ENCODE assay signal across 4 cellular contexts in the genomic region with DNA sequence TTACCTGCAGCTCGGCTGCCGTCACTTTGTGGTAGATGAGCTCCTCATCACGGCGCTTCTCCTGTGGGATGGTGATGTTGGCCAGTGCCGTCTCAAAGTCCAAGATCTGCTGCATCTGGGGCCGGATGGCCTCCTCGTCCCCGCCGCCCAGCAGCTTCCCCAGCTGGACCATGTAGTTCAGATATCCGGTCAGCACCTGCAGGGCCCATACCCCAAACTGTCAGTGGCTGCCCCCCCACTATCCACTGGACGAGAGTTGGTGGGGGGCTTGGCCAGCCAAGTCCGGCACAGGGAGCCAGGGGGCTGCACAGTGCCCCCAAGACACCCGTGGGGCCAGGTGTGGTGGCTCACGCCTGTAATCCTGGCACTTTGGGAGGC.
"Had no signal": no experiment of that assay in that cellular context is flagged by ENCODE, and none has a peak within 500 bp of the region (broad histone marks: within the 10 kb centered on the region; RNA-seq: fewer than 3 reads in every experiment).

No MANE protein-coding gene starts in this region.

- H3K27ac ChIP-seq: colonic mucosa, lower lobe of right lung, right lobe of liver had no signal

- H3K27me3 ChIP-seq: colonic mucosa, right lobe of liver, tibial nerve had no signal

- H3K9me3 ChIP-seq: colonic mucosa, lower lobe of right lung, right lobe of liver, tibial nerve had no signal

- H3K4me3 ChIP-seq: colonic mucosa, lower lobe of right lung, right lobe of liver, tibial nerve had no signal
